Comparison of ENCODE assay signal across 1 cellular context in the genomic region with DNA sequence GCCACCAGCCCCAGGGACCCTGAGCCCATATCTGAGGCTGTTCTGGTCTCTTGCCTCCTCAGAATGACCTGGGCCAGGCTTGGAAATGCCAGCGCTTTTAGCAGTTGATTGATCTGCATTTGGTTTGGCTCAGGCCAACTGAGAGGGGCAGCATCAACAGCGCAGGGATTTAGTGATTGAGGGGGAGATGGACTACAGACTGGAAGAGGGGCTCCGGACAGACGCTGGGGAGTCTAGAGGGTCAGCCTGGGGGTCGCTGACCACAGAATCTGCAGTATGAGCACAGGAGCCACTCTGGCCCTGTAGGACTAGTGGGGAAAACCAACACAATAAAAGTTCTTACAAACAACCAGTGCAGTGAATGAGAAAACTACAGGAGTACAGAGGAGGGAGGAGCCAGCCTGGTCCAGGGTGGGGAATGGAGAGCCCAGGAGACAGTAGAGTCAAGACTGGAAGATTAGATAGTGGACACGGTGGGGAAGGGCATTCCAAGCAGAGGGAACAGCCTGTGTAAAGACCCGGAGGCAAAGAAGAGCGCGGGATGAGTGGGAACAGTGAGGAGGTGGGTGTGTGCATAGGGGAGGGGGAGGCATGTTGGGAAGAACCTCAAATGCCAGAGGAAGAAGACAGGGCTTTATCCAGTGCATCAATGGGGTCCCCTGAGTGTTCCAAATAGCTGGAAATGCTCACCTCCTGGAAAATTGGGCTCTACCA.
TF ChIP-seq lines count a peak whose summit lies in the region.

No MANE protein-coding gene starts in this region.

TF ChIP-seq in GM23338, 12 proteins besides CTCF, POLR2A, EP300 and RAD21 (continued from another document):
- TF ChIP-seq REST (IDR thresholded peaks at IDR 0.05; ENCODE audit: unreplicated experiment) (no peak), ZNF114 (CRISPR knock-in tag; IDR thresholded peaks at IDR 0.05) (no peak), ETS1 (IDR thresholded peaks at IDR 0.05) (no peak), JUNB (IDR thresholded peaks at IDR 0.05; ENCODE audit: unreplicated experiment) (no peak), EZH2 (IDR thresholded peaks at IDR 0.05; ENCODE audit: low read depth, unreplicated experiment) (no peak), EZH2phosphoT487 (IDR thresholded peaks at IDR 0.05; ENCODE audit: unreplicated experiment) (no peak), POLR2AphosphoS5 (IDR thresholded peaks at IDR 0.05; ENCODE audit: low read depth) (no peak)
- TF ChIP-seq, protein P1, sequence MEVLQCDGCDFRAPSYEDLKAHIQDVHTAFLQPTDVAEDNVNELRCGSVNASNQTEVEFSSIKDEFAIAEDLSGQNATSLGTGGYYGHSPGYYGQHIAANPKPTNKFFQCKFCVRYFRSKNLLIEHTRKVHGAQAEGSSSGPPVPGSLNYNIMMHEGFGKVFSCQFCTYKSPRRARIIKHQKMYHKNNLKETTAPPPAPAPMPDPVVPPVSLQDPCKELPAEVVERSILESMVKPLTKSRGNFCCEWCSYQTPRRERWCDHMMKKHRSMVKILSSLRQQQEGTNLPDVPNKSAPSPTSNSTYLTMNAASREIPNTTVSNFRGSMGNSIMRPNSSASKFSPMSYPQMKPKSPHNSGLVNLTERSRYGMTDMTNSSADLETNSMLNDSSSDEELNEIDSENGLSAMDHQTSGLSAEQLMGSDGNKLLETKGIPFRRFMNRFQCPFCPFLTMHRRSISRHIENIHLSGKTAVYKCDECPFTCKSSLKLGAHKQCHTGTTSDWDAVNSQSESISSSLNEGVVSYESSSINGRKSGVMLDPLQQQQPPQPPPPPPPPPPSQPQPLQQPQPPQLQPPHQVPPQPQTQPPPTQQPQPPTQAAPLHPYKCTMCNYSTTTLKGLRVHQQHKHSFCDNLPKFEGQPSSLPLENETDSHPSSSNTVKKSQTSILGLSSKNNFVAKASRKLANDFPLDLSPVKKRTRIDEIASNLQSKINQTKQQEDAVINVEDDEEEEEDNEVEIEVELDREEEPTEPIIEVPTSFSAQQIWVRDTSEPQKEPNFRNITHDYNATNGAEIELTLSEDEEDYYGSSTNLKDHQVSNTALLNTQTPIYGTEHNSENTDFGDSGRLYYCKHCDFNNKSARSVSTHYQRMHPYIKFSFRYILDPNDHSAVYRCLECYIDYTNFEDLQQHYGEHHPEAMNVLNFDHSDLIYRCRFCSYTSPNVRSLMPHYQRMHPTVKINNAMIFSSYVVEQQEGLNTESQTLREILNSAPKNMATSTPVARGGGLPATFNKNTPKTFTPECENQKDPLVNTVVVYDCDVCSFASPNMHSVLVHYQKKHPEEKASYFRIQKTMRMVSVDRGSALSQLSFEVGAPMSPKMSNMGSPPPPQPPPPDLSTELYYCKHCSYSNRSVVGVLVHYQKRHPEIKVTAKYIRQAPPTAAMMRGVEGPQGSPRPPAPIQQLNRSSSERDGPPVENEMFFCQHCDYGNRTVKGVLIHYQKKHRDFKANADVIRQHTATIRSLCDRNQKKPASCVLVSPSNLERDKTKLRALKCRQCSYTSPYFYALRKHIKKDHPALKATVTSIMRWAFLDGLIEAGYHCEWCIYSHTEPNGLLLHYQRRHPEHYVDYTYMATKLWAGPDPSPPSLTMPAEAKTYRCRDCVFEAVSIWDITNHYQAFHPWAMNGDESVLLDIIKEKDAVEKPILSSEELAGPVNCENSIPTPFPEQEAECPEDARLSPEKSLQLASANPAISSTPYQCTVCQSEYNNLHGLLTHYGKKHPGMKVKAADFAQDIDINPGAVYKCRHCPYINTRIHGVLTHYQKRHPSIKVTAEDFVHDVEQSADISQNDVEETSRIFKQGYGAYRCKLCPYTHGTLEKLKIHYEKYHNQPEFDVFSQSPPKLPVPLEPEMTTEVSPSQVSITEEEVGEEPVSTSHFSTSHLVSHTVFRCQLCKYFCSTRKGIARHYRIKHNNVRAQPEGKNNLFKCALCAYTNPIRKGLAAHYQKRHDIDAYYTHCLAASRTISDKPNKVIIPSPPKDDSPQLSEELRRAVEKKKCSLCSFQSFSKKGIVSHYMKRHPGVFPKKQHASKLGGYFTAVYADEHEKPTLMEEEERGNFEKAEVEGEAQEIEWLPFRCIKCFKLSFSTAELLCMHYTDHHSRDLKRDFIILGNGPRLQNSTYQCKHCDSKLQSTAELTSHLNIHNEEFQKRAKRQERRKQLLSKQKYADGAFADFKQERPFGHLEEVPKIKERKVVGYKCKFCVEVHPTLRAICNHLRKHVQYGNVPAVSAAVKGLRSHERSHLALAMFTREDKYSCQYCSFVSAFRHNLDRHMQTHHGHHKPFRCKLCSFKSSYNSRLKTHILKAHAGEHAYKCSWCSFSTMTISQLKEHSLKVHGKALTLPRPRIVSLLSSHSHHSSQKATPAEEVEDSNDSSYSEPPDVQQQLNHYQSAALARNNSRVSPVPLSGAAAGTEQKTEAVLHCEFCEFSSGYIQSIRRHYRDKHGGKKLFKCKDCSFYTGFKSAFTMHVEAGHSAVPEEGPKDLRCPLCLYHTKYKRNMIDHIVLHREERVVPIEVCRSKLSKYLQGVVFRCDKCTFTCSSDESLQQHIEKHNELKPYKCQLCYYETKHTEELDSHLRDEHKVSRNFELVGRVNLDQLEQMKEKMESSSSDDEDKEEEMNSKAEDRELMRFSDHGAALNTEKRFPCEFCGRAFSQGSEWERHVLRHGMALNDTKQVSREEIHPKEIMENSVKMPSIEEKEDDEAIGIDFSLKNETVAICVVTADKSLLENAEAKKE (CRISPR knock-in tag; IDR thresholded peaks at IDR 0.05) = no peak
TF ChIP-seq in GM23338: peak in this region for 0.
